In the genomic region with DNA sequence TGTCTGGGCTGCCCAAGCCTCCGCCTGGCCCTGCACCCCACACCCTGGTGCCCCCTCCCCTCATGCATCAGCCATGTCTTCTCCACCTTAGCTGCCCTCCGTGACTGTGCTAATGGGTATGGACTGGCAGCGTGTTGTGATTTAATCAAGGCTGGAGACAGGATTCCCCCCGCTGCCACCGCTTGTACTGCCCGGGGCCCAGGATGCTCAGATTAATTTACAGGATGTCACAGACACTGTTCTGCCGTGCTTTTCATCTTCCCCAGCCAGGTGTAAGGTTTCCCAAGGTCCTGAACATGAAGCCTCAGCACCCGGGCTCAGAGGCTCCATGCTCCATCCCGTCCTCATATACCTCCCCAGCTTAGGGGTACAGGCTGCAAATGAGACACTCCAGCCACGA, we compare ENCODE assay signal across 28 cellular contexts.
"Had no signal": no experiment of that assay in that cellular context is flagged by ENCODE, and none has a peak within 500 bp of the region (broad histone marks: within the 10 kb centered on the region; RNA-seq: fewer than 3 reads in every experiment).

No MANE protein-coding gene starts in this region.

- H3K27me3 ChIP-seq: ovary, right atrium auricular region, right lobe of liver, testis, thyroid gland, upper lobe of left lung had no signal

- H3K36me3 ChIP-seq: left lung, lower lobe of right lung, neural progenitor cell, ovary, right atrium auricular region, right lobe of liver, stomach, thyroid gland, transverse colon, upper lobe of left lung had no signal

- H3K4me3 ChIP-seq: left lung, lower lobe of right lung, neural progenitor cell, ovary, right atrium auricular region, right lobe of liver, smooth muscle cell, stomach, testis, thyroid gland, transverse colon, upper lobe of left lung had no signal

- H3K27ac ChIP-seq: left lung, lower lobe of right lung, neural progenitor cell, ovary, right atrium auricular region, right lobe of liver, stomach, testis, thyroid gland, transverse colon, upper lobe of left lung had no signal

- DNase-seq: hippocampal formation; kidney glomerular epithelial cell; left cardiac atrium; left lung; lower lobe of right lung; mammary epithelial cell; mesenchymal stem cell; naive B cell; natural killer cell; nephron progenitor cell; ovary; right lobe of liver; stimulated activated CD4-positive, alpha-beta T cell treated with anti-CD3 and anti-CD28 coated beads, Interleukin-1b, Interleukin-23, amount 100 ng/mL, for 48 hours; stimulated activated CD4-positive, alpha-beta T cell treated with anti-CD3 and anti-CD28 coated beads, Interleukin-2, amount 100 ng/mL, for 48 hours; stimulated activated CD4-positive, alpha-beta T cell treated with anti-CD3 and anti-CD28 coated beads, Interleukin-4, amount 100 ng/mL, for 4 hours; stimulated activated CD8-positive, alpha-beta memory T cell treated with anti-CD3 and anti-CD28 coated beads, Interleukin-4, amount 100 ng/mL, for 48 hours; stimulated activated naive B cell treated with anti-CD40 and anti-IgM and Interleukin-4, amounts not matched to agents 10 μg/mL and 1 μg/mL and 100 μg/mL, for 72 hours; stimulated activated naive CD8-positive, alpha-beta T cell treated with anti-CD3 and anti-CD28 coated beads, Interleukin-15, Interleukin-2, amounts not matched to agents 100 U/mL and 50 U/mL, for 24 hours; stomach; testis; thyroid gland; transverse colon had no signal

- H3K9me3 ChIP-seq: lower lobe of right lung, right lobe of liver, testis, thyroid gland, transverse colon had no signal

- H3K4me1 ChIP-seq: left lung, lower lobe of right lung, right atrium auricular region, right lobe of liver, stomach, testis, thyroid gland, transverse colon, upper lobe of left lung had no signal

- H3K9ac ChIP-seq: neural progenitor cell had no signal

- H3K4me2 ChIP-seq: neural progenitor cell, smooth muscle cell had no signal

- FAIRE-seq: keratinocyte, urothelium cell line had no signal

- ATAC-seq: left cardiac atrium; left lung; lower lobe of right lung; right lobe of liver; stimulated activated naive B cell treated with anti-CD40 and anti-IgM and Interleukin-4, amounts not matched to agents 10 μg/mL and 1 μg/mL and 100 μg/mL, for 72 hours; stimulated activated naive CD8-positive, alpha-beta T cell treated with anti-CD3 and anti-CD28 coated beads, Interleukin-15, Interleukin-2, amounts not matched to agents 100 U/mL and 50 U/mL, for 24 hours had no signal
